In genomic region chr15:40452296-40453090, GRCh38 we compare ENCODE assay signal across 11 cellular contexts. TPM values are rescaled to one million over a fixed set of nuclear protein-coding genes. Genes with fewer than 3 reads are reported as not detected.
DNase-seq lines count a peak whose midpoint lies in the region; ATAC-seq lines count a peak whose summit lies in the region.
"Had no signal": no experiment of that assay in that cellular context is flagged by ENCODE, and none has a peak within 500 bp of the region (broad histone marks: within the 10 kb centered on the region; RNA-seq: fewer than 3 reads in every experiment).

No MANE protein-coding gene starts in this region.

- POLR2A ChIA-PET in activated naive CD8-positive, alpha-beta T cell treated with anti-CD3 and anti-CD28 coated beads, Interleukin-2, amount 10 ng/mL, durations not matched to agents 7 days and 5 days (lab: Charles Lee) = interaction anchor here (0.7 to 6.1 kb wide), 4 partner anchors 11 to 47 kb away, joined by 3 to 72 read pairs (median 6); partner anchors contain the start of genes BAHD1, CHST14 and IVD

- no peak for DNase-seq in activated CD4-positive, CD25-positive, alpha-beta regulatory T cell treated with anti-CD3 and anti-CD28 coated beads, Interleukin-2, amount 50 U/mL, for 72 hours
- peak; percentile 51 for DNase-seq in activated naive CD8-positive, alpha-beta T cell treated with anti-CD3 and anti-CD28 coated beads, Interleukin-2, amount 10 ng/mL, durations not matched to agents 7 days and 5 days
- DNase-seq in stimulated activated naive B cell treated with anti-CD40 and anti-IgM and Interleukin-4, amounts not matched to agents 10 μg/mL and 1 μg/mL and 100 μg/mL, for 72 hours = no peak
- DNase-seq in NCI-H187 treated with DMSO at 0.1 percent for 48 hours (lab: John Stamatoyannopoulos, UW) (no peak), NCI-H2196 treated with DMSO at 0.1 percent for 48 hours (lab: John Stamatoyannopoulos, UW; ENCODE audit: unreplicated experiment) (no peak)
- no peak for DNase-seq in effector CD8-positive, alpha-beta T cell (lab: John Stamatoyannopoulos, UW)
- DNase-seq: lower lobe of right lung, NCI-H2107, Right ventricle myocardium superior had no signal

- H3K4me1 Mint-ChIP-seq in activated naive CD8-positive, alpha-beta T cell treated with anti-CD3 and anti-CD28 coated beads, Interleukin-2, amount 10 ng/mL, durations not matched to agents 7 days and 5 days = peaks cover 65% of the 10 kb centered on the region
- peaks cover 57 to 85% of the 10 kb centered on the region in 2 donors for H3K4me1 Mint-ChIP-seq in stimulated activated naive B cell treated with anti-CD40 and anti-IgM and Interleukin-4, amounts not matched to agents 10 μg/mL and 1 μg/mL and 100 μg/mL, for 72 hours

- H3K27me3 Mint-ChIP-seq in activated naive CD8-positive, alpha-beta T cell treated with anti-CD3 and anti-CD28 coated beads, Interleukin-2, amount 10 ng/mL, durations not matched to agents 7 days and 5 days = no peaks in the 10 kb centered on the region
- no peaks in the 10 kb centered on the region for H3K27me3 Mint-ChIP-seq in stimulated activated naive B cell treated with anti-CD40 and anti-IgM and Interleukin-4, amounts not matched to agents 10 μg/mL and 1 μg/mL and 100 μg/mL, for 72 hours

- peak overlapping the region; percentile 88 for H3K27ac Mint-ChIP-seq in activated naive CD8-positive, alpha-beta T cell treated with anti-CD3 and anti-CD28 coated beads, Interleukin-2, amount 10 ng/mL, durations not matched to agents 7 days and 5 days
- H3K27ac Mint-ChIP-seq in stimulated activated naive B cell treated with anti-CD40 and anti-IgM and Interleukin-4, amounts not matched to agents 10 μg/mL and 1 μg/mL and 100 μg/mL, for 72 hours = peak overlapping the region; percentile 37

- no peaks in the 10 kb centered on the region for H3K9me3 Mint-ChIP-seq in activated naive CD8-positive, alpha-beta T cell treated with anti-CD3 and anti-CD28 coated beads, Interleukin-2, amount 10 ng/mL, durations not matched to agents 7 days and 5 days
- H3K9me3 Mint-ChIP-seq in stimulated activated naive B cell treated with anti-CD40 and anti-IgM and Interleukin-4, amounts not matched to agents 10 μg/mL and 1 μg/mL and 100 μg/mL, for 72 hours = no peaks in the 10 kb centered on the region

- ATAC-seq in activated CD4-positive, CD25-positive, alpha-beta regulatory T cell treated with anti-CD3 and anti-CD28 coated beads, Interleukin-2, amount 50 U/mL, for 24 hours = peak; percentile 37 to 44
- peak; percentile 62 for ATAC-seq in HG03175 (IDR thresholded peaks at IDR 0.05; ENCODE audit: unreplicated experiment)
- ATAC-seq in activated naive CD8-positive, alpha-beta T cell treated with anti-CD3 and anti-CD28 coated beads, Interleukin-2, amount 10 ng/mL, durations not matched to agents 7 days and 5 days (ENCODE audit: low read depth) = peak; percentile 68
- ATAC-seq in stimulated activated naive B cell treated with anti-CD40 and anti-IgM and Interleukin-4, amounts not matched to agents 10 μg/mL and 1 μg/mL and 100 μg/mL, for 72 hours (replicated peaks) = peak; percentile 79 to 81

- H3K36me3 Mint-ChIP-seq in activated naive CD8-positive, alpha-beta T cell treated with anti-CD3 and anti-CD28 coated beads, Interleukin-2, amount 10 ng/mL, durations not matched to agents 7 days and 5 days = peaks cover 2% of the 10 kb centered on the region
- no peaks in the 10 kb centered on the region for H3K36me3 Mint-ChIP-seq in stimulated activated naive B cell treated with anti-CD40 and anti-IgM and Interleukin-4, amounts not matched to agents 10 μg/mL and 1 μg/mL and 100 μg/mL, for 72 hours

- H3K4me3 Mint-ChIP-seq in activated naive CD8-positive, alpha-beta T cell treated with anti-CD3 and anti-CD28 coated beads, Interleukin-2, amount 10 ng/mL, durations not matched to agents 7 days and 5 days = peak overlapping the region; percentile 51
- peak overlapping the region in 1 of 2 donors; percentile 14 for H3K4me3 Mint-ChIP-seq in stimulated activated naive B cell treated with anti-CD40 and anti-IgM and Interleukin-4, amounts not matched to agents 10 μg/mL and 1 μg/mL and 100 μg/mL, for 72 hours

RNA-seq across cellular contexts. Expression of gene BAHD1, which starts 11.7 kb away (rescaled TPM):
- 10 to 100 TPM; 29.6 to 30.0 TPM for total RNA-seq in activated naive CD8-positive, alpha-beta T cell treated with anti-CD3 and anti-CD28 coated beads, Interleukin-2, amount 10 ng/mL, durations not matched to agents 7 days and 5 days

RNA-seq across cellular contexts. Expression of gene CHST14, which starts 18.3 kb away (rescaled TPM):
- 10 to 100 TPM in 1 of 2 experiments, 1 to 10 TPM in 1; 9.8 to 10.8 TPM for total RNA-seq in activated naive CD8-positive, alpha-beta T cell treated with anti-CD3 and anti-CD28 coated beads, Interleukin-2, amount 10 ng/mL, durations not matched to agents 7 days and 5 days

RNA-seq across cellular contexts. Expression of gene IVD, which starts 46.9 kb away (rescaled TPM):
- 10 to 100 TPM; 92.4 to 95.2 TPM for total RNA-seq in activated naive CD8-positive, alpha-beta T cell treated with anti-CD3 and anti-CD28 coated beads, Interleukin-2, amount 10 ng/mL, durations not matched to agents 7 days and 5 days
